Comparison of ENCODE assay signal across 11 cellular contexts in genomic region chr6:100461273-100461919, GRCh38. TPM values are rescaled to one million over a fixed set of nuclear protein-coding genes. Genes with fewer than 3 reads are reported as not detected.
A peak's percentile ranks its signal among the peaks of the same experiment; 100 is the strongest.
DNase-seq lines count a peak whose midpoint lies in the region; ATAC-seq and TF ChIP-seq lines count a peak whose summit lies in the region.
"Had no signal": no experiment of that assay in that cellular context is flagged by ENCODE, and none has a peak within 500 bp of the region (broad histone marks: within the 10 kb centered on the region; RNA-seq: fewer than 3 reads in every experiment).

No MANE protein-coding gene starts in this region.

- no peaks in the 10 kb centered on the region for H3K36me3 ChIP-seq in Panc1 (ENCODE audit: control insufficient read depth, insufficient read depth, low read length)
- H3K36me3 ChIP-seq: upper lobe of left lung had no signal

- H3K4me1 Mint-ChIP-seq in immature natural killer cell = peaks cover 15 to 22% of the 10 kb centered on the region in 2 donors

- POLR2A ChIA-PET in Panc1 (lab: Charles Lee) = interaction anchor here (0.6 kb wide), 1 partner anchor 207 kb away, joined by 3 read pairs; no protein-coding TSS in a partner anchor

- CTCF ChIA-PET in Panc1 (lab: Charles Lee) = interaction anchor here (0.6 to 1.2 kb wide), 4 partner anchors 10 to 321 kb away, joined by 3 to 8 read pairs (median 4); no protein-coding TSS in a partner anchor

- H3K27me3 Mint-ChIP-seq in immature natural killer cell (ENCODE audit: low read depth in 3 of 3) = peaks cover 55 to 70% (median 58%) of the 10 kb centered on the region in 3 donors

- H3K27ac ChIP-seq in Panc1 (ENCODE audit: low read length) = peak overlapping the region; percentile 29; the same call in 1 of the 2 replicates
- no peak overlapping the region for H3K27ac ChIP-seq in coronary artery
- H3K27ac ChIP-seq: upper lobe of left lung had no signal

- no TSS peak for BruUV-seq in Panc1 (replicated peaks; lab: Mats Ljungman, UMichigan)

- H3K27ac Mint-ChIP-seq in immature natural killer cell = no peak overlapping the region

- no peak; the same call in 1 of the 2 replicates for TF ChIP-seq CTCF in AG10803 (conservative IDR thresholded peaks at IDR 0.05; ENCODE audit: low read length)
- TF ChIP-seq CTCF in Panc1 (IDR thresholded peaks at IDR 0.05) = no peak
- TF ChIP-seq CTCF in coronary artery (IDR thresholded peaks at IDR 0.05) = no peak

- DNase-seq in AG10803 (ENCODE audit: low read depth) (peak; percentile 58), HS-5 (ENCODE audit: low read depth) (peak; percentile 44), Panc1 (ENCODE audit: low read depth, low spot score) (no peak), immature natural killer cell (no peak), coronary artery (ENCODE audit: low spot score) (no peak)
- DNase-seq: small intestine had no signal

- H3K9me3 ChIP-seq in Panc1 (ENCODE audit: control insufficient read depth, insufficient read depth, low read depth, low read length) = no peaks in the 10 kb centered on the region
- H3K9me3 ChIP-seq: upper lobe of left lung had no signal

- ATAC-seq in Panc1 = peak; percentile 99
- ATAC-seq in GM18873 (IDR thresholded peaks at IDR 0.05; ENCODE audit: low FRiP score, unreplicated experiment) = no peak
- no peak for ATAC-seq in GM21723 (IDR thresholded peaks at IDR 0.05; ENCODE audit: unreplicated experiment)
- no peak for ATAC-seq in HG02970 (IDR thresholded peaks at IDR 0.05; ENCODE audit: low FRiP score, unreplicated experiment)

- H3K9me3 Mint-ChIP-seq in immature natural killer cell = peaks cover 22 to 68% (median 29%) of the 10 kb centered on the region in 6 donors

- in situ Hi-C loops in Panc1 (cut with HindIII; ENCODE audit: low pct_unique_long_range_greater_than_20kb, low sequenced_read_pairs) = no loop called here

- H3K4me1 ChIP-seq in Panc1 (ENCODE audit: control insufficient read depth, insufficient read depth, low read length) = peaks cover 6% of the 10 kb centered on the region

- peak overlapping the region in 3 of 5 donors; percentile 12 to 39 (median 28) for H3K4me3 Mint-ChIP-seq in immature natural killer cell

- intact Hi-C loops in Panc1 (cut with micrococcal nuclease; ENCODE audit: unreplicated experiment) = no loop called here

- peaks cover 7 to 9% (median 8%) of the 10 kb centered on the region in 3 donors for H3K36me3 Mint-ChIP-seq in immature natural killer cell

- H3K27me3 ChIP-seq in Panc1 (ENCODE audit: control insufficient read depth, insufficient read depth, low read length) = peaks cover 7% of the 10 kb centered on the region; the same call in 1 of the 2 replicates

- peak overlapping the region; percentile 84 for H3K4me3 ChIP-seq in AG10803 (ENCODE audit: low read length)
- H3K4me3 ChIP-seq in Panc1 (ENCODE audit: low read depth in 2 of 2, low read length in 2 of 2) = peak overlapping the region; percentile 46 to 73
- H3K4me3 ChIP-seq in coronary artery = no peak overlapping the region
- H3K4me3 ChIP-seq: upper lobe of left lung had no signal

RNA-seq across cellular contexts. Expression of gene SIM1, which starts 3.3 kb away (rescaled TPM):
- not detected for total RNA-seq in Panc1 (2021; ENCODE audit: unreplicated experiment)
- not detected for polyA plus RNA-seq in Panc1 (2012; ENCODE audit: insufficient read length)
- not detected for polyA plus RNA-seq in immature natural killer cell
- total RNA-seq: fibroblast of villous mesenchyme, upper lobe of left lung had no signal
- polyA plus RNA-seq: small intestine had no signal

Comparison
In these comparisons a context has a peak if more than half of its experiments do, and no peak if none do; other contexts are left out.
1. DNase-seq: peak in AG10803 (single experiment) and HS-5 (single experiment); none in Panc1 (single experiment), immature natural killer cell (0 of 3) and coronary artery (single experiment).